18 cellular contexts compared by ENCODE assay signal in the genomic region with DNA sequence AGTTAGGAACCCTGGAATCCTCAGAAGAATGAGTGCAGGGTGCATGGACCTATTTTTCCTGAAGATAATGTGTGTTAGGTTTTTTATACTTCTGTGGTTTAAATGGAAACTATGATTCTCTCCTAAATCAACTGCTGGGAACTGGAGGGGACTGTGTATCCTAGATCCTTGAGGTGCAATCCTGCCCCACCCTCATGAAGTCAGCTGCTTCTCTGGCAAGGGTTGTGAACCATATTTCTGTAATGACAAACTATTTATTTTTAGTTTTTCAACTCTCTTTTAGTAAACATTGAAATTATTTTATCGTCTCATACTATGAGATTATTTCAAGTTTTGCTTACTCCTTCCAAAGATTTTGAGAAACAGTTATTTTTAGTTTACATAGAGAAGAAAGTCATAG. TPM values are rescaled to one million over a fixed set of nuclear protein-coding genes. Genes with fewer than 3 reads are reported as not detected.
DNase-seq lines count a peak whose midpoint lies in the region; ATAC-seq and TF ChIP-seq lines count a peak whose summit lies in the region.
"Had no signal": no experiment of that assay in that cellular context is flagged by ENCODE, and none has a peak within 500 bp of the region (broad histone marks: within the 10 kb centered on the region; RNA-seq: fewer than 3 reads in every experiment).

No MANE protein-coding gene starts in this region.

- H3K27me3 ChIP-seq in osteoblast (ENCODE audit: insufficient read depth, low read length), result no peaks in the 10 kb centered on the region
- H3K27me3 ChIP-seq: BLaER1 treated with 17β-estradiol and CSF1 and Interleukin-3, amounts not matched to agents 10 nM and 100 nM had no signal

- no peaks in the 10 kb centered on the region for H3K9me3 ChIP-seq in osteoblast (ENCODE audit: low read depth, low read length)
- H3K9me3 ChIP-seq: BLaER1 treated with 17β-estradiol and CSF1 and Interleukin-3, amounts not matched to agents 10 nM and 100 nM had no signal

- ATAC-seq in HG03108 (IDR thresholded peaks at IDR 0.05; ENCODE audit: unreplicated experiment), result no peak
- ATAC-seq in HG03139 (IDR thresholded peaks at IDR 0.05; ENCODE audit: unreplicated experiment), result no peak
- no peak for ATAC-seq in GM21717 (IDR thresholded peaks at IDR 0.05; ENCODE audit: unreplicated experiment)
- ATAC-seq: HepG2 had no signal

- no peak overlapping the region for H3K4me2 ChIP-seq in osteoblast (ENCODE audit: insufficient read depth, low read length)
- H3K4me2 ChIP-seq: BLaER1 treated with 17β-estradiol and CSF1 and Interleukin-3, amounts not matched to agents 10 nM and 100 nM; PC-9 had no signal

- TF ChIP-seq CTCF in osteoblast (IDR thresholded peaks at IDR 0.05; ENCODE audit: extremely low read depth, low read depth, low read length), result no peak

- peak overlapping the region; percentile 36 for H3K27ac ChIP-seq in osteoblast (ENCODE audit: low read depth, low read length)
- H3K27ac ChIP-seq: BLaER1 treated with 17β-estradiol and CSF1 and Interleukin-3, amounts not matched to agents 10 nM and 100 nM; PC-9 had no signal

- no peak overlapping the region for H3K4me3 ChIP-seq in osteoblast (ENCODE audit: insufficient read depth, low read length)
- H3K4me3 ChIP-seq: BLaER1 treated with 17β-estradiol and CSF1 and Interleukin-3, amounts not matched to agents 10 nM and 100 nM; PC-9 had no signal

- no peaks in the 10 kb centered on the region for H3K36me3 ChIP-seq in osteoblast (ENCODE audit: insufficient read depth, low read length)
- H3K36me3 ChIP-seq: BLaER1 treated with 17β-estradiol and CSF1 and Interleukin-3, amounts not matched to agents 10 nM and 100 nM had no signal

- DNase-seq in AG20443 (ENCODE audit: low spot score), result peak; percentile 69
- DNase-seq in LHCN-M2 (ENCODE audit: low read depth), result peak; percentile 63
- peak; percentile 46 for DNase-seq in fibroblast of gingiva (ENCODE audit: low read depth)
- peak; percentile 84 for DNase-seq in osteoblast (ENCODE audit: insufficient read length, low spot score, missing footprints)
- DNase-seq in NCI-H1436 (lab: John Stamatoyannopoulos, UW), result no peak
- DNase-seq: CD8-positive, alpha-beta memory T cell; GOT3; KG1; NCI-H1417 treated with DMSO at 0.1 percent for 48 hours; NCI-H1930; NCI-H345; NCI-H524 treated with DMSO at 0.1 percent for 48 hours; PC-9 had no signal

- H3K79me2 ChIP-seq in osteoblast (ENCODE audit: insufficient read depth, low read length), result no peaks in the 10 kb centered on the region

- H3K4me1 ChIP-seq in osteoblast (ENCODE audit: insufficient read depth, low read length), result peaks cover 26% of the 10 kb centered on the region

- peak overlapping the region; percentile 54 for H2AFZ ChIP-seq in osteoblast (ENCODE audit: low read length)
- H2AFZ ChIP-seq: PC-9 had no signal

- H4K20me1 ChIP-seq in osteoblast (ENCODE audit: insufficient read depth, low read length), result no peaks in the 10 kb centered on the region
- H4K20me1 ChIP-seq: BLaER1 treated with 17β-estradiol and CSF1 and Interleukin-3, amounts not matched to agents 10 nM and 100 nM had no signal

RNA-seq across cellular contexts. Expression of gene VEGFC, which starts 25.8 kb away (rescaled TPM):
- total RNA-seq in LHCN-M2 (2014; rRNA removed) (29.9 and 39.5 TPM in 2 replicates), osteoblast (55.4 and 56.9 TPM in 2 replicates)
- polyA plus RNA-seq in LHCN-M2 (2012), result 55.8 TPM
- total RNA-seq: CD8-positive, alpha-beta memory T cell; HepG2 had no signal
- polyA plus RNA-seq: CD8-positive, alpha-beta memory T cell; HepG2 had no signal
